ENCODE assay signal across 19 cellular contexts in the genomic region with DNA sequence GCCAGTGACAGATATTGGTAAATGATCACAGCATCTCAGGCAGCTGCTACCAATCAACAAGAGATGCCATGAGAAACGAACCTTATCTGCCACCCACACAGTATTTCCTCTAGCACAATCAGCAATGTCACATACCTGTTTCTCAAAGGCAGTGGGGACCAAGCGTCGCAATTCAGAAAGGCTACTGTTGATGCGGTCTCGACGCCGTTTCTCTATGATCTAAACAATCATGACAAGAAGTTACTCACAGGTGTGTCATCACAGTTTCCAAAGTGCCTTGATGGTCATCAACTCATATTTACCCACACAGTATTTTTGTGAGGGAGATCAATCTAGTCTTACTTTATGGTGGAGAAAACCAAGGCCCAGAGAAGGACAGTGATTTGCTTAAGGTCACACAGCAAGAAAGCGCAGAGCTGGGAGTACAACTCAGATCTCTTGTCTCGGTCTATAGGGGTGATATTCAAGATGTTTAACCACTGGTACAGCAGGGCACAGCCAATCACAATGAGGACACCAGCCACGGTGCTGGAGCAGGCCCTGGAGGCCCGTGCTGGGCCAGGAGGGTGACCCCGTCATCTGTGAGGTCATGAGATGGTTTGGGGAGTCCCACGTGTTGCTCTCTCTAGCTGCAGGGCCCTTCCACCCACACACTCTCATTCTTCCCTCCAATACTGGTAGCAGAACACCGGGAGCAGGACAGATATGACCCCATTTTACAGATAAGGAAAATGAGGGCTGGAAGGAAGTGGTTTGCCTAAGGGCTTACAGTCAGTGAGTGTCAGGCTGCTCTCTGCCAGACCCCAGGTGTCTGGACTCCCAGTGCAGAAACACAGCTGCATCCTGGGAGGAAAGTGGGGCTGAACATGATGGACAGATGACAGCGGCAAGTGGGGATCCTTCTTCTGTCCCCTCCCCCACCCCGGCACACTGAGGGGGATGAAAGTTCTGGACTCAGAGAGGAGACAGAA. TPM values are rescaled to one million over a fixed set of nuclear protein-coding genes. Genes with fewer than 3 reads are reported as not detected.
DNase-seq lines count a peak whose midpoint lies in the region; ATAC-seq, FAIRE-seq and TF ChIP-seq lines count a peak whose summit lies in the region.
"Had no signal": no experiment of that assay in that cellular context is flagged by ENCODE, and none has a peak within 500 bp of the region (broad histone marks: within the 10 kb centered on the region; RNA-seq: fewer than 3 reads in every experiment).

No MANE protein-coding gene starts in this region.

- H3K27ac ChIP-seq in sigmoid colon, result peak overlapping the region in 3 of 4 donors; percentile 19 to 52 (median 28)
- H3K27ac ChIP-seq in CD8-positive, alpha-beta T cell (ENCODE audit: low read depth, low read length), result no peak overlapping the region
- H3K27ac ChIP-seq: A549, cardiac muscle cell, hepatocyte had no signal

- no peak overlapping the region for H3K4me3 Mint-ChIP-seq in activated T-helper 2 cell treated with anti-CD3 and anti-CD28 coated beads, Interferon-gamma antibody, Interleukin-2, Interleukin-4, amounts not matched to agents 10 μg/mL and 5 μg/mL and 100 μg/mL, durations not matched to agents 14 hours and 24 hours and 36 hours (ENCODE audit: low read depth)
- no peak overlapping the region for H3K4me3 Mint-ChIP-seq in CD8-positive, alpha-beta T cell
- H3K4me3 Mint-ChIP-seq: HFFc6 had no signal

- POLR2A ChIA-PET in CD8-positive, alpha-beta T cell (lab: Charles Lee), result no interaction called here

- H3K9me3 ChIP-seq in sigmoid colon, result no peaks in the 10 kb centered on the region
- H3K9me3 ChIP-seq in CD8-positive, alpha-beta T cell (ENCODE audit: low read length), result no peaks in the 10 kb centered on the region
- H3K9me3 ChIP-seq: A549, vagina had no signal

- peak overlapping the region in 1 of 4 donors; percentile 27 for H3K4me3 ChIP-seq in sigmoid colon
- no peak overlapping the region for H3K4me3 ChIP-seq in CD8-positive, alpha-beta T cell (ENCODE audit: low read depth, low read length)
- H3K4me3 ChIP-seq: A549, cardiac muscle cell, hepatocyte had no signal

- H3K27me3 Mint-ChIP-seq in activated T-helper 2 cell treated with anti-CD3 and anti-CD28 coated beads, Interferon-gamma antibody, Interleukin-2, Interleukin-4, amounts not matched to agents 10 μg/mL and 5 μg/mL and 100 μg/mL, durations not matched to agents 14 hours and 24 hours and 36 hours (ENCODE audit: low read depth), result peaks cover 13% of the 10 kb centered on the region
- peaks cover 28% of the 10 kb centered on the region for H3K27me3 Mint-ChIP-seq in CD8-positive, alpha-beta T cell (ENCODE audit: low read depth)

- WGBS in sigmoid colon, 2 donors, result 85 to 90% methylated on average over 16 of the region's 16 CpGs

- H3K36me3 ChIP-seq in sigmoid colon, result no peaks in the 10 kb centered on the region
- no peaks in the 10 kb centered on the region for H3K36me3 ChIP-seq in CD8-positive, alpha-beta T cell (ENCODE audit: insufficient read depth, low read length)
- H3K36me3 ChIP-seq: cardiac muscle cell, vagina had no signal

- no peak for TF ChIP-seq POLR2A in GM12892 (IDR thresholded peaks at IDR 0.05; ENCODE audit: low read depth, low read length)
- no peak for TF ChIP-seq POLR2A in sigmoid colon (IDR thresholded peaks at IDR 0.05)

- no peak for TF ChIP-seq EP300 in sigmoid colon (IDR thresholded peaks at IDR 0.05)

- H3K9me3 Mint-ChIP-seq in activated T-helper 2 cell treated with anti-CD3 and anti-CD28 coated beads, Interferon-gamma antibody, Interleukin-2, Interleukin-4, amounts not matched to agents 10 μg/mL and 5 μg/mL and 100 μg/mL, durations not matched to agents 14 hours and 24 hours and 36 hours, result no peaks in the 10 kb centered on the region
- no peaks in the 10 kb centered on the region for H3K9me3 Mint-ChIP-seq in CD8-positive, alpha-beta T cell
- H3K9me3 Mint-ChIP-seq: HFFc6 had no signal

- peaks cover 28% of the 10 kb centered on the region for H3K4me1 Mint-ChIP-seq in activated T-helper 2 cell treated with anti-CD3 and anti-CD28 coated beads, Interferon-gamma antibody, Interleukin-2, Interleukin-4, amounts not matched to agents 10 μg/mL and 5 μg/mL and 100 μg/mL, durations not matched to agents 14 hours and 24 hours and 36 hours (ENCODE audit: low read depth)
- H3K4me1 Mint-ChIP-seq in CD8-positive, alpha-beta T cell (ENCODE audit: low read depth), result no peaks in the 10 kb centered on the region

- DNase-seq in activated CD4-positive, alpha-beta T cell treated with anti-CD3 and anti-CD28 coated beads for 48 hours, result peak; percentile 33
- no peak for DNase-seq in activated CD4-positive, alpha-beta T cell treated with anti-CD3 and anti-CD28 coated beads, Interleukin-2, amount 50 U/mL, for 1 hour
- DNase-seq in GM12892 (ENCODE audit: insufficient read length) (no peak), sigmoid colon (no peak), COLO829 (ENCODE audit: low spot score) (no peak)
- no peak for DNase-seq in activated T-helper 2 cell treated with anti-CD3 and anti-CD28 coated beads, Interferon-gamma antibody, Interleukin-2, Interleukin-4, amounts not matched to agents 10 μg/mL and 5 μg/mL and 100 μg/mL, durations not matched to agents 14 hours and 24 hours and 36 hours (ENCODE audit: low spot score)
- no peak for DNase-seq in CD8-positive, alpha-beta T cell
- DNase-seq: effector CD8-positive, alpha-beta T cell; HFFc6; kidney; MV-4-11; stimulated activated naive CD4-positive, alpha-beta T cell had no signal

- peaks cover 0 to 16% (median 10%) of the 10 kb centered on the region in 4 donors for H3K4me1 ChIP-seq in sigmoid colon
- H3K4me1 ChIP-seq in CD8-positive, alpha-beta T cell (ENCODE audit: insufficient read depth, low read length), result no peaks in the 10 kb centered on the region
- H3K4me1 ChIP-seq: A549 had no signal

- CTCF ChIA-PET in CD8-positive, alpha-beta T cell (lab: Charles Lee), result interaction anchor here (1.1 to 4.0 kb wide), 3 partner anchors 21 to 27 kb away, joined by 3 to 19 read pairs (median 7); no protein-coding TSS in a partner anchor

- ATAC-seq in CD8-positive, alpha-beta T cell, result no peak
- ATAC-seq in HG02623 (IDR thresholded peaks at IDR 0.05; ENCODE audit: unreplicated experiment), result no peak
- ATAC-seq: A549 had no signal

- peak; percentile 65 for FAIRE-seq in GM12892 (lab: Jason Lieb, UNC)
- FAIRE-seq: A549, kidney had no signal

- peaks cover 0 to 5% (median 0%) of the 10 kb centered on the region in 3 donors for H3K27me3 ChIP-seq in sigmoid colon
- no peaks in the 10 kb centered on the region for H3K27me3 ChIP-seq in CD8-positive, alpha-beta T cell (ENCODE audit: insufficient read depth, low read length)
- H3K27me3 ChIP-seq: vagina had no signal

- intact Hi-C loops in activated T-helper 2 cell treated with anti-CD3 and anti-CD28 coated beads, Interferon-gamma antibody, Interleukin-2, Interleukin-4, amounts not matched to agents 10 μg/mL and 5 μg/mL and 100 μg/mL, durations not matched to agents 14 hours and 24 hours and 36 hours (cut with micrococcal nuclease), result loop anchor here (2.0 kb wide), 1 partner anchor 35 kb away; no protein-coding TSS in a partner anchor
- intact Hi-C loops in sigmoid colon (cut with DNase I), result no loop called here
- intact Hi-C loops in CD8-positive, alpha-beta T cell (cut with DNase I, micrococcal nuclease), result no loop called here

- no peak for TF ChIP-seq CTCF in sigmoid colon (IDR thresholded peaks at IDR 0.05)
- no peak for TF ChIP-seq CTCF in CD8-positive, alpha-beta T cell (IDR thresholded peaks at IDR 0.05)

- no peaks in the 10 kb centered on the region for H3K36me3 Mint-ChIP-seq in activated T-helper 2 cell treated with anti-CD3 and anti-CD28 coated beads, Interferon-gamma antibody, Interleukin-2, Interleukin-4, amounts not matched to agents 10 μg/mL and 5 μg/mL and 100 μg/mL, durations not matched to agents 14 hours and 24 hours and 36 hours (ENCODE audit: low read depth)
- no peaks in the 10 kb centered on the region for H3K36me3 Mint-ChIP-seq in CD8-positive, alpha-beta T cell

- H3K27ac Mint-ChIP-seq in activated T-helper 2 cell treated with anti-CD3 and anti-CD28 coated beads, Interferon-gamma antibody, Interleukin-2, Interleukin-4, amounts not matched to agents 10 μg/mL and 5 μg/mL and 100 μg/mL, durations not matched to agents 14 hours and 24 hours and 36 hours, result peak overlapping the region; percentile 82
- no peak overlapping the region for H3K27ac Mint-ChIP-seq in CD8-positive, alpha-beta T cell
- H3K27ac Mint-ChIP-seq: HFFc6 had no signal

RNA-seq across cellular contexts. Expression of gene HEYL, which starts 7.8 kb away (rescaled TPM):
- polyA plus RNA-seq in GM12892 (2012; ENCODE audit: missing spikeins), result 0.11 TPM
- 0.73 and 0.74 TPM in 2 replicates for total RNA-seq in activated T-helper 2 cell treated with anti-CD3 and anti-CD28 coated beads, Interferon-gamma antibody, Interleukin-2, Interleukin-4, amounts not matched to agents 10 μg/mL and 5 μg/mL and 100 μg/mL, durations not matched to agents 14 hours and 24 hours and 36 hours
- 10 to 100 TPM in 1 of 4 donors, 1 to 10 TPM in 3; 1.6 to 14.7 (median 4.0) TPM for total RNA-seq in sigmoid colon
- 1 to 10 TPM in 2 of 3 donors, under 1 TPM in 1; 0.92 to 2.5 (median 1.2) TPM for polyA plus RNA-seq in sigmoid colon
- not detected for total RNA-seq in CD8-positive, alpha-beta T cell
- total RNA-seq: fibroblast of lung, HFFc6, mononuclear cell had no signal

RNA-seq across cellular contexts. Expression of gene NT5C1A, which starts 40.3 kb away (rescaled TPM):
- 1.1 TPM for polyA plus RNA-seq in GM12892 (2012; ENCODE audit: missing spikeins)
- 0.74 and 1.2 TPM in 2 replicates for total RNA-seq in activated T-helper 2 cell treated with anti-CD3 and anti-CD28 coated beads, Interferon-gamma antibody, Interleukin-2, Interleukin-4, amounts not matched to agents 10 μg/mL and 5 μg/mL and 100 μg/mL, durations not matched to agents 14 hours and 24 hours and 36 hours
- total RNA-seq in sigmoid colon, result not detected
- under 1 TPM in 1 of 3 donors, not detected in 2; 0.06 TPM for polyA plus RNA-seq in sigmoid colon
- under 1 TPM; 0.31 to 0.68 TPM for total RNA-seq in CD8-positive, alpha-beta T cell
- total RNA-seq: cardiac muscle cell, fibroblast of lung, HFFc6, vagina had no signal
- polyA plus RNA-seq: A549, fibroblast of lung had no signal

RNA-seq across cellular contexts. Expression of gene PABPC4, which starts 55.1 kb away (rescaled TPM):
- polyA plus RNA-seq in GM12892 (2012; ENCODE audit: missing spikeins), result 270 TPM
- total RNA-seq in activated T-helper 2 cell treated with anti-CD3 and anti-CD28 coated beads, Interferon-gamma antibody, Interleukin-2, Interleukin-4, amounts not matched to agents 10 μg/mL and 5 μg/mL and 100 μg/mL, durations not matched to agents 14 hours and 24 hours and 36 hours, result 369 and 375 TPM in 2 replicates
- 100 to 1,000 TPM in 3 of 4 donors, 10 to 100 TPM in 1; 95.8 to 181 (median 127) TPM for total RNA-seq in sigmoid colon
- polyA plus RNA-seq in sigmoid colon, result 10 to 100 TPM; 37.9 to 76.7 (median 69.1) TPM
- 100 to 1,000 TPM; 418 to 455 TPM for total RNA-seq in CD8-positive, alpha-beta T cell

RNA-seq across cellular contexts. Expression of gene HPCAL4, which starts 59.6 kb away (rescaled TPM):
- 1.1 TPM for polyA plus RNA-seq in GM12892 (2012; ENCODE audit: missing spikeins)
- 0.39 and 0.48 TPM in 2 replicates for total RNA-seq in activated T-helper 2 cell treated with anti-CD3 and anti-CD28 coated beads, Interferon-gamma antibody, Interleukin-2, Interleukin-4, amounts not matched to agents 10 μg/mL and 5 μg/mL and 100 μg/mL, durations not matched to agents 14 hours and 24 hours and 36 hours
- total RNA-seq in sigmoid colon, result 1 to 10 TPM in 2 of 4 donors, under 1 TPM in 2; 0.16 to 1.1 (median 0.95) TPM
- under 1 TPM in 1 of 3 donors, not detected in 2; 0.57 TPM for polyA plus RNA-seq in sigmoid colon
- total RNA-seq in CD8-positive, alpha-beta T cell, result 10 to 100 TPM; 12.1 to 12.8 TPM
- total RNA-seq: fibroblast of lung, HFFc6 had no signal
- polyA plus RNA-seq: fibroblast of lung had no signal
